In the genomic region with DNA sequence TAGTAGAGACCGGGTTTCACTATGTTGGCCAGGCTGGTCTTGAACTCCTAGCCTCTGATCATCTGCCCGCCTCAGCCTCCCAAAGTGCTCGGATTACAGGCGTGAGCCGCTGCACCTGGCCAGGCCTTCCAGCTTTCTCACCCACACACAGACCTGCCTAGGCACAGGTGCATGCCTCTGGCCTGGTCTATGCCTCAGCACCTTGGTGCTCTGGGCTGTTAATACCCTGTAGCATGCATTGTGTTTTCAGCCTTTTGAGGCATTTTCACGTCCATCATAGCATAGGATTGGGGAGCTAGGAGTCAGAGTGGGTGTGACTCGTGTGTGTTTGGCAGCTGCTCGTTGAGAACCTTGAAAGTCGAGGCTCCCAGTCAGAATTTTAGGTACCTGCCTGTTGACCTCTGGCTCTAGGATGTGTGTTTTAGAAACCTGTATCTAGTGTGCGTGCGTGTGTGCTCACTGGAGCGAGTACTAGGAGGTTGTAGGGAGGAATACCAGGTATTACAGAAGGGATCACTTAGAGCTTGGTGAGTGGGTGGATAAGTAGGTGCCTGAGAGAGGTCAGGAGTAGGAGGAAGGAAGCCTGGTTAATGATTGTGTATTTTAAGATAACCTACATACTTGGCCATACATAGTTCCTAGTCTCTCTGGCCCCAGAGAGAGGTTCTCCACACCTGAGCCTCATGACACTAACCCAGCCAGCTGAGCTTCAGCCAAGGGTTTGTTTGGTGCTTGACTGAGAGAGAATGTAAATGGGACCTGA, we compare ENCODE assay signal across 12 cellular contexts. TPM values are rescaled to one million over a fixed set of nuclear protein-coding genes. Genes with fewer than 3 reads are reported as not detected.
DNase-seq lines count a peak whose midpoint lies in the region; ATAC-seq, FAIRE-seq and TF ChIP-seq lines count a peak whose summit lies in the region.
"Had no signal": no experiment of that assay in that cellular context is flagged by ENCODE, and none has a peak within 500 bp of the region (broad histone marks: within the 10 kb centered on the region; RNA-seq: fewer than 3 reads in every experiment).

No MANE protein-coding gene starts in this region.

- H3K4me3 Mint-ChIP-seq in CD14-positive monocyte: no peak overlapping the region
- peak overlapping the region; percentile 58 for H3K4me3 Mint-ChIP-seq in natural killer cell treated with Interleukin-12 subunit alpha and Interleukin-12 subunit beta and Interleukin-15 and Interleukin-18, amount 100 ng/mL, for 72 hours
- H3K4me3 Mint-ChIP-seq: activated CD4-positive, alpha-beta T cell treated with anti-CD3 and anti-CD28 coated beads, Interleukin-2, amount 10 ng/mL, durations not matched to agents 7 days and 5 days had no signal

- no peak overlapping the region for H3K4me3 ChIP-seq in body of pancreas

- H3K27me3 ChIP-seq in body of pancreas: no peaks in the 10 kb centered on the region

- DNase-seq in CD14-positive monocyte (ENCODE audit: low spot score): no peak
- peak; percentile 27 to 63 (median 52) for DNase-seq in body of pancreas
- no peak for DNase-seq in natural killer cell treated with Interleukin-12 subunit alpha and Interleukin-12 subunit beta and Interleukin-15 and Interleukin-18, amount 100 ng/mL, for 72 hours (ENCODE audit: low spot score)
- no peak for DNase-seq in GM19239 (ENCODE audit: insufficient read length, low spot score)
- no peak for DNase-seq in stimulated activated naive CD8-positive, alpha-beta T cell treated with anti-CD3 and anti-CD28 coated beads, Interleukin-15, Interleukin-2, amounts not matched to agents 100 U/mL and 50 U/mL, for 24 hours
- DNase-seq: activated CD4-positive, alpha-beta T cell treated with anti-CD3 and anti-CD28 coated beads, Interleukin-2, amount 10 ng/mL, durations not matched to agents 7 days and 5 days; COR-L47; IMR-90; SHP77 treated with DMSO at 0.1 percent for 48 hours had no signal

- ATAC-seq in GM19452 (IDR thresholded peaks at IDR 0.05; ENCODE audit: unreplicated experiment) (peak; percentile 49), body of pancreas (peak; percentile 60), HG03565 (IDR thresholded peaks at IDR 0.05; ENCODE audit: unreplicated experiment) (no peak), HG03280 (IDR thresholded peaks at IDR 0.05; ENCODE audit: unreplicated experiment) (no peak)
- no peak for ATAC-seq in natural killer cell treated with Interleukin-12 subunit alpha and Interleukin-12 subunit beta and Interleukin-15 and Interleukin-18, amount 100 ng/mL, for 72 hours
- ATAC-seq in stimulated activated naive CD8-positive, alpha-beta T cell treated with anti-CD3 and anti-CD28 coated beads, Interleukin-15, Interleukin-2, amounts not matched to agents 100 U/mL and 50 U/mL, for 24 hours: no peak

- FAIRE-seq in GM19239 (lab: Jason Lieb, UNC): no peak

- H3K9me3 Mint-ChIP-seq in CD14-positive monocyte: no peaks in the 10 kb centered on the region
- no peaks in the 10 kb centered on the region for H3K9me3 Mint-ChIP-seq in natural killer cell treated with Interleukin-12 subunit alpha and Interleukin-12 subunit beta and Interleukin-15 and Interleukin-18, amount 100 ng/mL, for 72 hours
- H3K9me3 Mint-ChIP-seq: activated CD4-positive, alpha-beta T cell treated with anti-CD3 and anti-CD28 coated beads, Interleukin-2, amount 10 ng/mL, durations not matched to agents 7 days and 5 days had no signal

- peaks cover 21% of the 10 kb centered on the region for H3K4me1 Mint-ChIP-seq in CD14-positive monocyte
- H3K4me1 Mint-ChIP-seq in natural killer cell treated with Interleukin-12 subunit alpha and Interleukin-12 subunit beta and Interleukin-15 and Interleukin-18, amount 100 ng/mL, for 72 hours (ENCODE audit: low read depth in 2 of 2): peaks cover 50 to 57% of the 10 kb centered on the region in 2 donors

- WGBS in body of pancreas, 2 donors: 21 to 31% methylated on average over 7 to 12 of the region's 12 CpGs

- H3K27ac Mint-ChIP-seq in CD14-positive monocyte: peak overlapping the region; percentile 5 to 82 (median 47)
- peak overlapping the region in 1 of 2 donors; percentile 19 for H3K27ac Mint-ChIP-seq in natural killer cell treated with Interleukin-12 subunit alpha and Interleukin-12 subunit beta and Interleukin-15 and Interleukin-18, amount 100 ng/mL, for 72 hours
- H3K27ac Mint-ChIP-seq: activated CD4-positive, alpha-beta T cell treated with anti-CD3 and anti-CD28 coated beads, Interleukin-2, amount 10 ng/mL, durations not matched to agents 7 days and 5 days had no signal

- peaks cover 40 to 67% of the 10 kb centered on the region in 2 donors for H3K36me3 Mint-ChIP-seq in CD14-positive monocyte
- H3K36me3 Mint-ChIP-seq in natural killer cell treated with Interleukin-12 subunit alpha and Interleukin-12 subunit beta and Interleukin-15 and Interleukin-18, amount 100 ng/mL, for 72 hours: peaks cover 4% of the 10 kb centered on the region

- no peak for TF ChIP-seq CTCF in CD14-positive monocyte (IDR thresholded peaks at IDR 0.05)
- TF ChIP-seq CTCF in body of pancreas (IDR thresholded peaks at IDR 0.05): no peak

- TF ChIP-seq POLR2A in body of pancreas (IDR thresholded peaks at IDR 0.05): no peak

- H3K27ac ChIP-seq in body of pancreas: peak overlapping the region in 3 of 4 donors; percentile 6 to 39 (median 15)

- intact Hi-C loops in CD14-positive monocyte (cut with micrococcal nuclease): no loop called here
- intact Hi-C loops in body of pancreas (cut with DNase I): no loop called here

- peaks cover 53% of the 10 kb centered on the region for H3K4me1 ChIP-seq in body of pancreas

- H3K27me3 Mint-ChIP-seq in CD14-positive monocyte (ENCODE audit: low read depth in 3 of 3): peaks cover 0 to 2% (median 0%) of the 10 kb centered on the region in 3 donors
- no peaks in the 10 kb centered on the region for H3K27me3 Mint-ChIP-seq in natural killer cell treated with Interleukin-12 subunit alpha and Interleukin-12 subunit beta and Interleukin-15 and Interleukin-18, amount 100 ng/mL, for 72 hours
- H3K27me3 Mint-ChIP-seq: activated CD4-positive, alpha-beta T cell treated with anti-CD3 and anti-CD28 coated beads, Interleukin-2, amount 10 ng/mL, durations not matched to agents 7 days and 5 days had no signal

- H3K9me3 ChIP-seq in body of pancreas: no peaks in the 10 kb centered on the region

- peaks cover 0 to 1% of the 10 kb centered on the region in 2 donors for H3K36me3 ChIP-seq in body of pancreas (replicated peaks in 1 of 2; ENCODE audit: insufficient read depth in 1 of 2, low read depth in 2 of 2)

RNA-seq across cellular contexts. Expression of a gene that starts 20.0 kb away (rescaled TPM):
- polyA plus RNA-seq in CD14-positive monocyte: 10 to 100 TPM; 29.4 to 37.5 TPM
- 10 to 100 TPM; 18.2 to 25.4 TPM for total RNA-seq in body of pancreas
- 100 to 1,000 TPM in 1 of 2 donors, 10 to 100 TPM in 1; 78.4 to 105 TPM for total RNA-seq in natural killer cell treated with Interleukin-12 subunit alpha and Interleukin-12 subunit beta and Interleukin-15 and Interleukin-18, amount 100 ng/mL, for 72 hours

RNA-seq across cellular contexts. Expression of a gene that starts 29.8 kb away (rescaled TPM):
- polyA plus RNA-seq in CD14-positive monocyte: 1 to 10 TPM; 2.1 to 2.3 TPM
- total RNA-seq in body of pancreas: 1 to 10 TPM in 1 of 2 donors, under 1 TPM in 1; 0.78 to 3.0 TPM
- total RNA-seq in natural killer cell treated with Interleukin-12 subunit alpha and Interleukin-12 subunit beta and Interleukin-15 and Interleukin-18, amount 100 ng/mL, for 72 hours: 1 to 10 TPM in 1 of 2 donors, not detected in 1; 1.5 TPM

RNA-seq across cellular contexts. Expression of a gene that starts 44.9 kb away (rescaled TPM):
- 10 to 100 TPM in 1 of 2 donors, 1 to 10 TPM in 1; 7.1 to 11.5 TPM for polyA plus RNA-seq in CD14-positive monocyte
- 10 to 100 TPM; 25.7 to 66.9 TPM for total RNA-seq in body of pancreas
- total RNA-seq in natural killer cell treated with Interleukin-12 subunit alpha and Interleukin-12 subunit beta and Interleukin-15 and Interleukin-18, amount 100 ng/mL, for 72 hours: 100 to 1,000 TPM in 1 of 2 donors, 10 to 100 TPM in 1; 76.2 to 133 TPM

Comparison
In these comparisons a context has a peak if more than half of its experiments do, and no peak if none do; other contexts are left out.
1. DNase-seq: peak in body of pancreas (4 of 4); none in CD14-positive monocyte (single experiment), natural killer cell treated with Interleukin-12 subunit alpha and Interleukin-12 subunit beta and Interleukin-15 and Interleukin-18, amount 100 ng/mL, for 72 hours (single experiment), GM19239 (single experiment) and stimulated activated naive CD8-positive, alpha-beta T cell treated with anti-CD3 and anti-CD28 coated beads, Interleukin-15, Interleukin-2, amounts not matched to agents 100 U/mL and 50 U/mL, for 24 hours (single experiment).
2. ATAC-seq: peak in GM19452 (single experiment) and body of pancreas (single experiment); none in natural killer cell treated with Interleukin-12 subunit alpha and Interleukin-12 subunit beta and Interleukin-15 and Interleukin-18, amount 100 ng/mL, for 72 hours (0 of 2), HG03565 (single experiment), HG03280 (single experiment) and stimulated activated naive CD8-positive, alpha-beta T cell treated with anti-CD3 and anti-CD28 coated beads, Interleukin-15, Interleukin-2, amounts not matched to agents 100 U/mL and 50 U/mL, for 24 hours (single experiment).